In genomic region chr20:50992733-50993457, GRCh38 we compare ENCODE assay signal across 8 cellular contexts. TPM values are rescaled to one million over a fixed set of nuclear protein-coding genes. Genes with fewer than 3 reads are reported as not detected.
DNase-seq lines count a peak whose midpoint lies in the region; ATAC-seq and TF ChIP-seq lines count a peak whose summit lies in the region.

No MANE protein-coding gene starts in this region.

- no peaks in the 10 kb centered on the region for H3K79me2 ChIP-seq in GM23338 (replicated peaks; ENCODE audit: insufficient read depth)
- no peaks in the 10 kb centered on the region for H3K79me2 ChIP-seq in SU-DHL-6 (ENCODE audit: insufficient read depth, low read length)

- peak overlapping the region; percentile 52 for H3K4me3 Mint-ChIP-seq in GM23338
- no peak overlapping the region for H3K4me3 Mint-ChIP-seq in endodermal cell

- H3K9me2 ChIP-seq in GM23338 (ENCODE audit: insufficient read depth) (no peaks in the 10 kb centered on the region), SU-DHL-6 (replicated peaks; ENCODE audit: insufficient read depth, low read length) (no peaks in the 10 kb centered on the region)

- H3K27ac Mint-ChIP-seq in GM23338 (peak overlapping the region; percentile 97), endodermal cell (peak overlapping the region; percentile 78)

- DNase-seq in DMS 273 treated with DMSO at 0.1 percent for 48 hours (lab: John Stamatoyannopoulos, UW) (peak; percentile 7), GM23338 (ENCODE audit: low spot score) (peak; percentile 95), NAMALWA (ENCODE audit: low spot score) (peak; percentile 99), endodermal cell (peak; percentile 95), myocyte (ENCODE audit: low read depth) (peak; percentile 22), DMS79 treated with DMSO at 0.1 percent for 48 hours (lab: John Stamatoyannopoulos, UW) (no peak)

- H2AFZ ChIP-seq in GM23338: 0 out of 2 replicates have a peak overlapping the region, but pooled peaks have one; percentile 14
- H2AFZ ChIP-seq in SU-DHL-6 (ENCODE audit: low read depth, low read length, severe bottlenecking): peak overlapping the region; percentile 12

- H3K27me3 ChIP-seq in GM23338 (ENCODE audit: insufficient read depth) (no peaks in the 10 kb centered on the region), SU-DHL-6 (ENCODE audit: low read length) (no peaks in the 10 kb centered on the region; the same call in 1 of the 2 replicates), endodermal cell (ENCODE audit: control insufficient read depth, insufficient read depth, low read length, poor library complexity, severe bottlenecking) (no peaks in the 10 kb centered on the region)

- H3F3A ChIP-seq in GM23338 (replicated peaks; ENCODE audit: low read depth) (0 out of 2 replicates have a peak, but pooled peaks cover 3% of the 10 kb centered on the region), SU-DHL-6 (ENCODE audit: insufficient read depth) (no peaks in the 10 kb centered on the region)

- H3K27me3 Mint-ChIP-seq in GM23338 (ENCODE audit: insufficient read depth, low read depth, poor library complexity) (peaks cover 23% of the 10 kb centered on the region), endodermal cell (ENCODE audit: insufficient read depth) (no peaks in the 10 kb centered on the region)

- no peaks in the 10 kb centered on the region for H3K36me3 ChIP-seq in GM23338 (ENCODE audit: insufficient read depth)
- no peaks in the 10 kb centered on the region for H3K36me3 ChIP-seq in SU-DHL-6 (ENCODE audit: low read length)
- no peaks in the 10 kb centered on the region for H3K36me3 ChIP-seq in endodermal cell (ENCODE audit: control insufficient read depth, insufficient read depth, low read length)

- H3K9me3 ChIP-seq in SU-DHL-6 (ENCODE audit: insufficient read depth, low read length) (no peaks in the 10 kb centered on the region), endodermal cell (ENCODE audit: control insufficient read depth, low read length) (peaks cover 5% of the 10 kb centered on the region)

- H3K27ac ChIP-seq in GM23338 (ENCODE audit: low read depth): peak overlapping the region; percentile 86
- no peak overlapping the region for H3K27ac ChIP-seq in SU-DHL-6 (ENCODE audit: low read depth, low read length)
- no peak overlapping the region for H3K27ac ChIP-seq in endodermal cell (ENCODE audit: low read depth, low read length)

- H3K4me2 ChIP-seq in GM23338: peak overlapping the region; percentile 55
- H3K4me2 ChIP-seq in SU-DHL-6 (ENCODE audit: low read depth, low read length, poor library complexity, severe bottlenecking): no peak overlapping the region

- H4K20me1 ChIP-seq in GM23338 (replicated peaks; ENCODE audit: insufficient read depth) (no peaks in the 10 kb centered on the region), SU-DHL-6 (ENCODE audit: low read depth, low read length) (no peaks in the 10 kb centered on the region)

- peaks cover 31% of the 10 kb centered on the region for H3K4me1 Mint-ChIP-seq in GM23338
- H3K4me1 Mint-ChIP-seq in endodermal cell: peaks cover 24% of the 10 kb centered on the region

- H3K9me3 Mint-ChIP-seq in GM23338 (peaks cover 6% of the 10 kb centered on the region; the same call in 2 of the 3 replicates), endodermal cell (peaks cover 6% of the 10 kb centered on the region)

- H3K4me3 ChIP-seq in GM23338: no peak overlapping the region; the same call in 1 of the 2 replicates
- H3K4me3 ChIP-seq in SU-DHL-6 (ENCODE audit: insufficient read depth, low read length, poor library complexity, severe bottlenecking): no peak overlapping the region
- no peak overlapping the region for H3K4me3 ChIP-seq in endodermal cell (ENCODE audit: low read length)

- peak; percentile 93 for ATAC-seq in GM23338
- no peak for ATAC-seq in GM21529 (IDR thresholded peaks at IDR 0.05; ENCODE audit: unreplicated experiment)

- 52 to 56% methylated on average over 10 to 13 of the region's 13 CpGs for WGBS in endodermal cell (ENCODE audit: insufficient coverage in 1 of 2, insufficient read length in 1 of 2), 2 experiments

- peaks cover 12% of the 10 kb centered on the region; the same call in 1 of the 2 replicates for H3K4me1 ChIP-seq in GM23338 (ENCODE audit: insufficient read depth)
- H3K4me1 ChIP-seq in endodermal cell (ENCODE audit: control insufficient read depth, insufficient read depth, low read length): no peaks in the 10 kb centered on the region

- H3K36me3 Mint-ChIP-seq in GM23338 (ENCODE audit: low read depth) (no peaks in the 10 kb centered on the region), endodermal cell (ENCODE audit: low read depth) (no peaks in the 10 kb centered on the region)

- no peak overlapping the region for H3K9ac ChIP-seq in SU-DHL-6 (ENCODE audit: low read length)
- H3K9ac ChIP-seq in endodermal cell (ENCODE audit: extremely low read depth, low read length, poor library complexity, severe bottlenecking): no peak overlapping the region

- TF ChIP-seq CTCF in GM23338 (conservative IDR thresholded peaks at IDR 0.05; ENCODE audit: low read depth in 2 of 2) (peak; percentile 87 to 93), SU-DHL-6 (IDR thresholded peaks at IDR 0.05; ENCODE audit: insufficient read depth, low read length, poor library complexity, severe bottlenecking) (peak; percentile 54), endodermal cell (conservative IDR thresholded peaks at IDR 0.05) (peak; percentile 94)

TF ChIP-seq in GM23338, 12 proteins besides CTCF, POLR2A, EP300 and RAD21:
- TF ChIP-seq CREB1 (CRISPR knock-in tag; IDR thresholded peaks at IDR 0.05; ENCODE audit: low read depth) (peak; percentile 81), STAT1 (IDR thresholded peaks at IDR 0.05; ENCODE audit: unreplicated experiment) (no peak)
TF ChIP-seq in GM23338: peak in this region for 1.

RNA-seq across cellular contexts. Expression of gene KCNG1, which starts 30.0 kb away (rescaled TPM):
- 26.3 and 31.0 TPM in 2 replicates for total RNA-seq in GM23338 (2014; rRNA removed; shearing (Covaris generic))
- polyA plus RNA-seq in GM23338 (2016; fragmentation: Nextera tagmentation; extraction: Ambion mirVana): 6.6 and 8.1 TPM in 2 replicates
- 100 to 1,000 TPM; 106 to 126 TPM for total RNA-seq in endodermal cell
- polyA plus RNA-seq in endodermal cell (2013, experiment 1 of 2): 35.5 TPM
- polyA plus RNA-seq in endodermal cell (2013, experiment 2 of 2): 35.6 TPM
- total RNA-seq in myocyte: 0.42 and 0.48 TPM in 2 replicates
- polyA plus RNA-seq in myocyte (2012): 3.7 TPM

RNA-seq across cellular contexts. Expression of gene MOCS3, which starts 34.3 kb away (rescaled TPM):
- 9.1 and 9.4 TPM in 2 replicates for total RNA-seq in GM23338 (2014; rRNA removed; shearing (Covaris generic))
- polyA plus RNA-seq in GM23338 (2016; fragmentation: Nextera tagmentation; extraction: Ambion mirVana): 2.2 and 3.1 TPM in 2 replicates
- total RNA-seq in endodermal cell (1 to 10 TPM; 4.7 to 5.5 TPM), myocyte (7.9 and 8.3 TPM in 2 replicates)
- 4.9 TPM for polyA plus RNA-seq in endodermal cell (2013, experiment 1 of 2)
- polyA plus RNA-seq in endodermal cell (2013, experiment 2 of 2): 4.5 TPM
- polyA plus RNA-seq in myocyte (2012): 3.7 TPM

RNA-seq across cellular contexts. Expression of gene DPM1, which starts 34.6 kb away (rescaled TPM):
- total RNA-seq in GM23338 (2014; rRNA removed; shearing (Covaris generic)): 71.7 and 80.2 TPM in 2 replicates
- polyA plus RNA-seq in GM23338 (2016; fragmentation: Nextera tagmentation; extraction: Ambion mirVana): 117 and 130 TPM in 2 replicates
- 10 to 100 TPM; 54.9 to 58.8 TPM for total RNA-seq in endodermal cell
- 68.9 TPM for polyA plus RNA-seq in endodermal cell (2013, experiment 1 of 2)
- 69.4 TPM for polyA plus RNA-seq in endodermal cell (2013, experiment 2 of 2)
- total RNA-seq in myocyte: 64.1 and 80.0 TPM in 2 replicates
- polyA plus RNA-seq in myocyte (2012): 40.0 TPM

Comparison
In these comparisons a context has a peak if more than half of its experiments do, and no peak if none do; other contexts are left out.
1. RNA of gene KCNG1, which starts 30.0 kb away (total RNA-seq): 106 to 126 TPM in endodermal cell and 26.3 to 31.0 TPM in GM23338; 0.42 to 0.48 TPM in myocyte; every median in the first group is over 10 times any median in the second.
2. Peak in every context shown above with its lines, with median percentiles within 50 percentile points of each other: CTCF ChIP-seq.